In the genomic region with DNA sequence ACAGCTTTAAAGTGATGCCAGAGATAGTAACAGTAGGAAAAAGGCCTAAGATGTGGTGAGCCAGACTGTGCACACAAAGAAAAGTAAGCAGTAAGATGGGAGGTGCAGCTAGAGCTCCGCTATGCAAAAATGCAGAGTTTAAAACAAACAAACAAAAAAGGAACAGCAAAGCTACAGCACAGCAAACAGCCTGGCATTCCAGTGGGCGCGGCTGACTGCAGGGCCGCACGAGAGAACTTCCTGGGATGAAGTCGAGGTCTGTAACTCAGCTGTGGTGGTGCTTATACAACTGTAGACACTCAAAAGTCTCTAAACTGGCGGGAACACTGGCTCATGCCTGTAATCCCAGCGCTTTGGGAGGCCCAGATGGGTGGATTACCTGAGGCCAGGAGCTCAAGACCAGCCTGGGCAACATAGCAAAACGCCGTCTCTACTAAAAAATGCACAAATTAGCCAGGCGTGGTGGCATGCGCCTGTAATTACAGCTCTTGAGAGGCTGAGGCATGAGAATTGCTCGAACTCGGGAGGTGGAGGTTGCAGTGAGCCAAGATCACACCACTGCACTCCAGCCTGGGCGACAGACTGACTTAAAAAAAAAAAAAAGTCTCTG, we compare ENCODE assay signal across 16 cellular contexts.
"Had no signal": no experiment of that assay in that cellular context is flagged by ENCODE, and none has a peak within 500 bp of the region (broad histone marks: within the 10 kb centered on the region; RNA-seq: fewer than 3 reads in every experiment).

No MANE protein-coding gene starts in this region.

- ATAC-seq: heart right ventricle; naive thymus-derived CD4-positive, alpha-beta T cell had no signal

- H3K9me3 ChIP-seq: heart right ventricle had no signal

- H3K4me3 Mint-ChIP-seq: naive thymus-derived CD4-positive, alpha-beta T cell; neural crest cell had no signal

- H3K4me1 ChIP-seq: heart right ventricle had no signal

- DNase-seq: activated CD4-positive, alpha-beta T cell treated with anti-CD3 and anti-CD28 coated beads for 4 hours; activated CD4-positive, alpha-beta T cell treated with anti-CD3 and anti-CD28 coated beads, Interleukin-2, amount 50 U/mL, for 48 hours; activated CD4-positive, CD25-positive, alpha-beta regulatory T cell; activated naive CD4-positive, alpha-beta T cell treated with Interleukin-2 at 50 U/mL for 16 hours; activated T-cell treated with anti-CD3 and anti-CD28 coated beads, Interleukin-2, amount 50 U/mL, for 48 hours; amygdala; cerebellar nuclear complex; cortex of kidney; heart right ventricle; naive thymus-derived CD4-positive, alpha-beta T cell; retina; stimulated activated CD4-positive, alpha-beta T cell treated with anti-CD3 and anti-CD28 coated beads, Interleukin-4, amount 100 ng/mL, for 1 hour; stimulated activated naive CD4-positive, alpha-beta T cell; T-helper 1 cell had no signal

- H3K27ac Mint-ChIP-seq: progenitor cell of endocrine pancreas had no signal

- H3K4me3 ChIP-seq: heart right ventricle had no signal

- H3K9me3 Mint-ChIP-seq: naive thymus-derived CD4-positive, alpha-beta T cell; neural crest cell had no signal

- H3K27me3 Mint-ChIP-seq: naive thymus-derived CD4-positive, alpha-beta T cell; progenitor cell of endocrine pancreas had no signal

- H3K27ac ChIP-seq: heart right ventricle had no signal

- H3K27me3 ChIP-seq: heart right ventricle had no signal
